Comparison of ENCODE assay signal across 8 cellular contexts in the genomic region with DNA sequence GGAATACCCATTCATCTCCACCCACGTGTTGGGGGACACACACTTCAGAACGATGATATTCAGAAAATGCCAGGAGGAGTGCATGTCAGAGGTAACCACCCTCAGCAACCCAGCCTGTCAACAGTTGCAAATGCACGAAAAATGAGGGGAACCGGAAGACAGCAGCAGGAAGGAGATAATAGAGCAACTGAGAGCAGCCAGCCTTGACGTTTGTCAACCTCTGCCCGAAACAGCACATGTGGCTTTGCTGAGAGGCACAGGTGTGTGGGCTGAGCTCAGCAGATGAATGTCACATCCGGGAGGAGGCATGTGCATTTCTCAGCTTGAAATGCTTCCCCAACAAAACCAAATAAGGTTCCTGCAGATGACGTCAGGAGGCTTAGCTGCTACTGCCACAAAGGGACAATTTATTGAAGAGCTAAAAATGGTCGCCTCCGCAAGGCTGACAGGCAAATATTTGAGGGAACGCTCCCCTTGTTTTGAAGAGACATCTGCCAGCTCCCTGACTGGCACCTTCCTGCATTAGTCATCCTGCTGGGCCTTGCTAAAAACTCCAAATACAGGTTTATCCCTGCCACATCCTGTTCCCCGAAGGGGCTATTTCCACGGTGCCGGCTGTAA.
DNase-seq lines count a peak whose midpoint lies in the region; ATAC-seq, FAIRE-seq and TF ChIP-seq lines count a peak whose summit lies in the region.

No MANE protein-coding gene starts in this region.

- H3K4me3 ChIP-seq in IMR-90 (ENCODE audit: insufficient read depth, low read depth, low read length) (no peak overlapping the region), endothelial cell of umbilical vein (replicated peaks in 1 of 3; ENCODE audit: insufficient read depth in 1 of 3, low read depth in 1 of 3, low read length in 3 of 3) (no peak overlapping the region), H7 (ENCODE audit: insufficient read depth, low read depth, low read length) (no peak overlapping the region)

- H3K9me3 ChIP-seq in IMR-90 (ENCODE audit: control insufficient read depth, insufficient read depth, low read length), result peaks cover 3% of the 10 kb centered on the region; the same call in 1 of the 2 replicates
- no peaks in the 10 kb centered on the region for H3K9me3 ChIP-seq in endothelial cell of umbilical vein (replicated peaks; ENCODE audit: control insufficient read depth, insufficient read depth, low read length)

- H3K18ac ChIP-seq in IMR-90 (ENCODE audit: low read depth, low read length), result no peak overlapping the region

- no peak overlapping the region for H2AK9ac ChIP-seq in IMR-90 (replicated peaks; ENCODE audit: low read depth, low read length, poor library complexity)

- no peaks in the 10 kb centered on the region for H4K20me1 ChIP-seq in IMR-90 (ENCODE audit: insufficient read depth, low read length)
- no peaks in the 10 kb centered on the region for H4K20me1 ChIP-seq in endothelial cell of umbilical vein (replicated peaks; ENCODE audit: control insufficient read depth, extremely low read depth, insufficient read depth, low read length)

- no peaks in the 10 kb centered on the region for H3K36me3 ChIP-seq in IMR-90 (ENCODE audit: control insufficient read depth, insufficient read depth, low read length)
- no peaks in the 10 kb centered on the region for H3K36me3 ChIP-seq in endothelial cell of umbilical vein (ENCODE audit: control insufficient read depth in 2 of 2, extremely low read depth in 1 of 2, insufficient read depth in 2 of 2, low read length in 2 of 2)
- no peaks in the 10 kb centered on the region for H3K36me3 ChIP-seq in H7 (replicated peaks; ENCODE audit: control insufficient read depth, insufficient read depth, low read length)

- intact Hi-C loops in IMR-90 (cut with micrococcal nuclease), result no loop called here
- intact Hi-C loops in endothelial cell of umbilical vein (cut with micrococcal nuclease), result no loop called here

- TF ChIP-seq POLR2A in IMR-90 (IDR thresholded peaks at IDR 0.05; ENCODE audit: low read depth, low read length) (no peak), endothelial cell of umbilical vein (IDR thresholded peaks at IDR 0.05; ENCODE audit: low read depth, low read length) (no peak)

- no peak overlapping the region for H3K56ac ChIP-seq in IMR-90 (ENCODE audit: extremely low read depth, insufficient read depth, low read length)

- H2AFZ ChIP-seq in IMR-90 (replicated peaks; ENCODE audit: low read length, poor library complexity) (peak overlapping the region; percentile 67), endothelial cell of umbilical vein (ENCODE audit: low read depth, low read length) (no peak overlapping the region)

- H3K4ac ChIP-seq in IMR-90 (ENCODE audit: low read depth, low read length), result no peak overlapping the region

- BruUV-seq in IMR-90 (replicated peaks; lab: Mats Ljungman, UMichigan), result no TSS peak
- BruUV-seq in endothelial cell of umbilical vein (replicated peaks; lab: Mats Ljungman, UMichigan), result no TSS peak

- H4K8ac ChIP-seq in IMR-90 (ENCODE audit: low read depth in 2 of 2, low read length in 2 of 2), result no peak overlapping the region

- H3K9ac ChIP-seq in IMR-90 (ENCODE audit: low read depth, low read length), result no peak overlapping the region
- no peak overlapping the region for H3K9ac ChIP-seq in endothelial cell of umbilical vein (replicated peaks; ENCODE audit: extremely low read depth, insufficient read depth, low read length)

- no peak for TF ChIP-seq CTCF in IMR-90 (conservative IDR thresholded peaks at IDR 0.05; ENCODE audit: low read depth, low read length)
- no peak for TF ChIP-seq CTCF in endothelial cell of umbilical vein (IDR thresholded peaks at IDR 0.05; ENCODE audit: extremely low read depth in 1 of 2, insufficient read depth in 1 of 2, low read depth in 1 of 2, low read length in 2 of 2)

- no peak for TF ChIP-seq RAD21 in IMR-90 (IDR thresholded peaks at IDR 0.05; ENCODE audit: low read length)

- CTCF ChIA-PET in IMR-90 (lab: Yijun Ruan, JAX), result no interaction called here
- CTCF ChIA-PET in endothelial cell of umbilical vein (lab: Charles Lee), result no interaction called here

- H2BK15ac ChIP-seq in IMR-90 (ENCODE audit: low read depth, low read length), result no peak overlapping the region

- no peak overlapping the region for H2BK120ac ChIP-seq in IMR-90 (ENCODE audit: low read depth, low read length)

- no peaks in the 10 kb centered on the region for H3K79me1 ChIP-seq in IMR-90 (ENCODE audit: low read depth in 1 of 2, low read length in 2 of 2)

- H3K27ac ChIP-seq in IMR-90 (ENCODE audit: insufficient read depth, low read length) (no peak overlapping the region), endothelial cell of umbilical vein (ENCODE audit: insufficient read depth, low read depth, low read length) (no peak overlapping the region)

- DNase-seq in DMS53 (lab: John Stamatoyannopoulos, UW) (peak; percentile 94), IMR-90 (peak; percentile 8), endothelial cell of umbilical vein (ENCODE audit: low read depth, low spot score) (no peak), H7 (no peak), glomerular visceral epithelial cell (ENCODE audit: extremely low spot score) (no peak)
- peak; percentile 15 to 28 for DNase-seq in stimulated activated CD8-positive, alpha-beta memory T cell treated with anti-CD3 and anti-CD28 coated beads, Interleukin-2, amount 100 ng/mL, for 1 hour (ENCODE audit: low read depth in 2 of 2)

- no peak overlapping the region for H2AK5ac ChIP-seq in IMR-90 (ENCODE audit: low read depth, low read length)

- H3K79me2 ChIP-seq in endothelial cell of umbilical vein (ENCODE audit: control insufficient read depth, insufficient read depth, low read length), result no peaks in the 10 kb centered on the region

- no peak overlapping the region; the same call in 1 of the 2 replicates for H3K14ac ChIP-seq in IMR-90 (replicated peaks; ENCODE audit: low read depth, low read length)

- H3K9me1 ChIP-seq in IMR-90 (ENCODE audit: insufficient read depth, low read length) (peaks cover 4% of the 10 kb centered on the region; the same call in 1 of the 2 replicates), endothelial cell of umbilical vein (replicated peaks; ENCODE audit: control insufficient read depth, extremely low read depth, insufficient read depth, low read length) (no peaks in the 10 kb centered on the region)

- H2BK20ac ChIP-seq in IMR-90 (ENCODE audit: low read depth, low read length), result no peak overlapping the region

- H3K4me1 ChIP-seq in IMR-90 (ENCODE audit: control insufficient read depth, insufficient read depth, low read length) (no peaks in the 10 kb centered on the region), endothelial cell of umbilical vein (ENCODE audit: control insufficient read depth, extremely low read depth, insufficient read depth, low read length) (peaks cover 4% of the 10 kb centered on the region)

- H3K4me2 ChIP-seq in IMR-90 (ENCODE audit: low read depth, low read length) (no peak overlapping the region), endothelial cell of umbilical vein (ENCODE audit: insufficient read depth, low read length) (no peak overlapping the region)

- no peak overlapping the region; the same call in 1 of the 2 replicates for H3K23ac ChIP-seq in IMR-90 (ENCODE audit: low read depth, low read length)

- H4K91ac ChIP-seq in IMR-90 (ENCODE audit: insufficient read depth, low read depth, low read length), result no peak overlapping the region

- H3K27me3 ChIP-seq in IMR-90 (ENCODE audit: control insufficient read depth, insufficient read depth, low read length) (no peaks in the 10 kb centered on the region), endothelial cell of umbilical vein (ENCODE audit: control insufficient read depth in 2 of 2, insufficient read depth in 2 of 2, low read length in 2 of 2) (no peaks in the 10 kb centered on the region), H7 (ENCODE audit: control insufficient read depth, insufficient read depth, low read length) (no peaks in the 10 kb centered on the region)

- WGBS in IMR-90 (ENCODE audit: extremely low coverage in 2 of 2, insufficient read length in 1 of 2), 2 experiments, result 41% methylated on average over 7 of the region's 14 CpGs; no CpG with 5 or more reads in 1 of the 2 experiments

- no peak overlapping the region for H2BK5ac ChIP-seq in IMR-90 (ENCODE audit: low read depth, low read length, poor library complexity, severe bottlenecking)

- H4K5ac ChIP-seq in IMR-90 (ENCODE audit: low read depth, low read length), result no peak overlapping the region

- no peak for FAIRE-seq in endothelial cell of umbilical vein (lab: Jason Lieb, UNC)

- POLR2A ChIA-PET in IMR-90 (lab: Charles Lee; ENCODE audit: unreplicated experiment), result no interaction called here
- POLR2A ChIA-PET in endothelial cell of umbilical vein (lab: Charles Lee), result no interaction called here

- ATAC-seq in GM21367 (IDR thresholded peaks at IDR 0.05; ENCODE audit: unreplicated experiment) (peak; percentile 100), IMR-90 (ENCODE audit: low read depth) (peak; percentile 35)
- peak; percentile 99 for ATAC-seq in activated CD4-positive, CD25-positive, alpha-beta regulatory T cell treated with anti-CD3 and anti-CD28 coated beads, Interleukin-2, amount 50 U/mL, for 24 hours

- dilution Hi-C loops in IMR-90 (cut with HindIII; ENCODE audit: low sequenced_read_pairs, unreplicated experiment), result no loop called here
- dilution Hi-C loops in endothelial cell of umbilical vein (cut with MboI; ENCODE audit: extremely low pct_ligation_motif_present, low sequenced_read_pairs), result no loop called here

- in situ Hi-C loops in IMR-90 (cut with MboI; ENCODE audit: low sequenced_read_pairs), result no loop called here

TF ChIP-seq in IMR-90, 13 proteins besides CTCF, POLR2A, EP300 and RAD21 (continues in another document):
- TF ChIP-seq CEBPB (IDR thresholded peaks at IDR 0.05; ENCODE audit: low read depth, low read length) (no peak), MAZ (IDR thresholded peaks at IDR 0.05; ENCODE audit: borderline replicate concordance, low read depth, low read length) (no peak)

TF ChIP-seq in endothelial cell of umbilical vein, 7 proteins besides CTCF, POLR2A, EP300 and RAD21:
- TF ChIP-seq EZH2 (IDR thresholded peaks at IDR 0.05; ENCODE audit: borderline replicate concordance, low read depth, low read length, severe bottlenecking) (no peak), FOS (IDR thresholded peaks at IDR 0.05; ENCODE audit: borderline replicate concordance, insufficient read depth, low read length) (peak; percentile 10)

Comparison
In these comparisons a context has a peak if more than half of its experiments do, and no peak if none do; other contexts are left out.
1. DNase-seq: peak in DMS53 (single experiment), IMR-90 (single experiment) and stimulated activated CD8-positive, alpha-beta memory T cell treated with anti-CD3 and anti-CD28 coated beads, Interleukin-2, amount 100 ng/mL, for 1 hour (2 of 2); none in endothelial cell of umbilical vein (single experiment), H7 (single experiment) and glomerular visceral epithelial cell (single experiment).
2. ATAC-seq: peak in every context shown above with its lines; median percentile 100 in GM21367; 99 in activated CD4-positive, CD25-positive, alpha-beta regulatory T cell treated with anti-CD3 and anti-CD28 coated beads, Interleukin-2, amount 50 U/mL, for 24 hours; 35 in IMR-90.